In the genomic region with DNA sequence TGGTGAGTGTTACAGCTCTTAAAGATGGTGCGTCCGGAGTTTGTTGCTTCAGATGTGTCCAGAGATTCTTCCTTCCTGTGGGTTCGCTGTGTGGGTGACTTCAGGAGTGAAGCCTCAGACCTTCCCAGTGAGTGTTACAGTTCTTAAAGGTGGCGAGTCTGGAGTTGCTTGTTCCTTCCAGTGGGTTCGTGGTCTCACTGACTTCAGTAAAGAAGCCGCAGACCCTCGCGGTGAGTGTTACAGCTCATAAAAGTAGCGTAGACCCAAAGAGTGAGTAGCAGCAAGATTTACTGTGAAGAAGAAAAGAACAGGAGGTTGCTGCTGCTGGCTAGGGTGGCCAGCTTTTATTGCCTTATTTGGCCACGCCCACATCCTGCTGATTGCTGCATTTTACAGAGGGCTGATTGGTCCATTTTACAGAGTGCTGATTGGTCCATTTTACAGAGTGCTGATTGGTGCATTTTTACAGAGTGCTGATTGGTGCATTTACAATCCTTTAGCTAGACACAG, we compare ENCODE assay signal across 13 cellular contexts. TPM values are rescaled to one million over a fixed set of nuclear protein-coding genes. Genes with fewer than 3 reads are reported as not detected.
DNase-seq lines count a peak whose midpoint lies in the region; ATAC-seq and TF ChIP-seq lines count a peak whose summit lies in the region.
"Had no signal": no experiment of that assay in that cellular context is flagged by ENCODE, and none has a peak within 500 bp of the region (broad histone marks: within the 10 kb centered on the region; RNA-seq: fewer than 3 reads in every experiment).

No MANE protein-coding gene starts in this region.

- H3K4me1 Mint-ChIP-seq in stimulated activated naive CD8-positive, alpha-beta T cell treated with anti-CD3 and anti-CD28 coated beads, Interleukin-15, Interleukin-2, amounts not matched to agents 100 ng/mL and 50 ng/mL, for 24 hours (ENCODE audit: low read depth): peaks cover 23% of the 10 kb centered on the region

- H3K9ac ChIP-seq in SK-N-SH: no peak overlapping the region

- no peak overlapping the region for H3K4me3 ChIP-seq in SK-N-SH (ENCODE audit: low read depth in 2 of 2, low read length in 1 of 2)
- H3K4me3 ChIP-seq in breast epithelium: no peak overlapping the region
- H3K4me3 ChIP-seq: lower lobe of right lung had no signal

- CTCF ChIA-PET in SK-N-SH (lab: Yijun Ruan, JAX): no interaction called here

- DNase-seq in SK-N-SH (no peak), activated T-cell treated with anti-CD3 and anti-CD28 coated beads for 24 hours (ENCODE audit: low read depth) (peak; percentile 16), erythroblast (lab: John Stamatoyannopoulos, UW) (peak; percentile 4 to 6), occipital lobe (lab: John Stamatoyannopoulos, UW) (no peak), breast epithelium (ENCODE audit: low spot score in 2 of 2) (no peak)
- DNase-seq in activated effector memory CD4-positive, alpha-beta T cell treated with Interleukin-2 at 50 U/mL for 16 hours: no peak
- DNase-seq: 8988T, glutamatergic neuron, lower lobe of right lung, NCI-H1930 had no signal

- H3K27me3 ChIP-seq in SK-N-SH (ENCODE audit: insufficient read depth) (no peaks in the 10 kb centered on the region), breast epithelium (no peaks in the 10 kb centered on the region)

- H3K36me3 ChIP-seq in SK-N-SH (replicated peaks in 1 of 2; ENCODE audit: control insufficient read depth in 1 of 2, insufficient read depth in 2 of 2, low read length in 1 of 2): no peaks in the 10 kb centered on the region
- H3K36me3 ChIP-seq in breast epithelium: no peaks in the 10 kb centered on the region
- H3K36me3 ChIP-seq: lower lobe of right lung had no signal

- H3K27me3 Mint-ChIP-seq in stimulated activated naive CD8-positive, alpha-beta T cell treated with anti-CD3 and anti-CD28 coated beads, Interleukin-15, Interleukin-2, amounts not matched to agents 100 ng/mL and 50 ng/mL, for 24 hours: no peaks in the 10 kb centered on the region
- H3K27me3 Mint-ChIP-seq: progenitor cell of endocrine pancreas had no signal

- no peak for TF ChIP-seq POLR2A in erythroblast (IDR thresholded peaks at IDR 0.05; ENCODE audit: low read length)
- no peak for TF ChIP-seq POLR2A in breast epithelium (IDR thresholded peaks at IDR 0.05)

- no peaks in the 10 kb centered on the region for H3K9me2 ChIP-seq in SK-N-SH

- ATAC-seq in SK-N-SH treated with all-trans-retinoic acid at 6 μM for 48 hours: no peak
- ATAC-seq: lower lobe of right lung had no signal

- H3K36me3 Mint-ChIP-seq in stimulated activated naive CD8-positive, alpha-beta T cell treated with anti-CD3 and anti-CD28 coated beads, Interleukin-15, Interleukin-2, amounts not matched to agents 100 ng/mL and 50 ng/mL, for 24 hours (ENCODE audit: low read depth): peaks cover 7% of the 10 kb centered on the region

- WGBS in SK-N-SH (ENCODE audit: low lambda C conversion rate): 82% methylated on average over 10 of the region's 10 CpGs

- TF ChIP-seq RAD21 in SK-N-SH (IDR thresholded peaks at IDR 0.05; ENCODE audit: low read length): no peak

- TF ChIP-seq EP300 in SK-N-SH (IDR thresholded peaks at IDR 0.05; ENCODE audit: borderline replicate concordance in 1 of 2, low read depth in 1 of 2, low read length in 1 of 2): no peak

- peak overlapping the region; percentile 84 for H3K27ac Mint-ChIP-seq in stimulated activated naive CD8-positive, alpha-beta T cell treated with anti-CD3 and anti-CD28 coated beads, Interleukin-15, Interleukin-2, amounts not matched to agents 100 ng/mL and 50 ng/mL, for 24 hours
- H3K27ac Mint-ChIP-seq: progenitor cell of endocrine pancreas had no signal

- H3K4me2 ChIP-seq in SK-N-SH: no peak overlapping the region

- 0 out of 2 replicates have a peak overlapping the region, but pooled peaks have one; percentile 46 for H2AFZ ChIP-seq in SK-N-SH (ENCODE audit: low read depth)

- peak overlapping the region; percentile 71 for H3K4me3 Mint-ChIP-seq in stimulated activated naive CD8-positive, alpha-beta T cell treated with anti-CD3 and anti-CD28 coated beads, Interleukin-15, Interleukin-2, amounts not matched to agents 100 ng/mL and 50 ng/mL, for 24 hours

- POLR2A ChIA-PET in SK-N-SH (lab: Yijun Ruan, JAX): no interaction called here

- H3K4me1 ChIP-seq in SK-N-SH (ENCODE audit: control insufficient read depth in 1 of 2, insufficient read depth in 2 of 2, low read depth in 1 of 2, low read length in 1 of 2) (no peaks in the 10 kb centered on the region), breast epithelium (no peaks in the 10 kb centered on the region)

- peaks cover 7% of the 10 kb centered on the region for H3K9me3 Mint-ChIP-seq in stimulated activated naive CD8-positive, alpha-beta T cell treated with anti-CD3 and anti-CD28 coated beads, Interleukin-15, Interleukin-2, amounts not matched to agents 100 ng/mL and 50 ng/mL, for 24 hours

- no peaks in the 10 kb centered on the region for H4K20me1 ChIP-seq in SK-N-SH (ENCODE audit: insufficient read depth)

- no peaks in the 10 kb centered on the region for H3F3A ChIP-seq in SK-N-SH (replicated peaks; ENCODE audit: insufficient read depth)

- H3K9me3 ChIP-seq in SK-N-SH (no peaks in the 10 kb centered on the region), breast epithelium (no peaks in the 10 kb centered on the region)
- H3K9me3 ChIP-seq: lower lobe of right lung had no signal

- no peak overlapping the region for H3K27ac ChIP-seq in SK-N-SH (ENCODE audit: low read depth in 2 of 2, low read length in 1 of 2)
- no peak overlapping the region for H3K27ac ChIP-seq in breast epithelium

- intact Hi-C loops in breast epithelium (cut with DNase I; ENCODE audit: low total_unique reads): no loop called here

- no peak for TF ChIP-seq CTCF in SK-N-SH (IDR thresholded peaks at IDR 0.05)
- TF ChIP-seq CTCF in breast epithelium (IDR thresholded peaks at IDR 0.05): no peak

- no peaks in the 10 kb centered on the region for H3K79me2 ChIP-seq in SK-N-SH (ENCODE audit: insufficient read depth)

TF ChIP-seq in SK-N-SH, 30 proteins besides CTCF, POLR2A, EP300 and RAD21 (continues in another document):
- TF ChIP-seq, protein P1, sequence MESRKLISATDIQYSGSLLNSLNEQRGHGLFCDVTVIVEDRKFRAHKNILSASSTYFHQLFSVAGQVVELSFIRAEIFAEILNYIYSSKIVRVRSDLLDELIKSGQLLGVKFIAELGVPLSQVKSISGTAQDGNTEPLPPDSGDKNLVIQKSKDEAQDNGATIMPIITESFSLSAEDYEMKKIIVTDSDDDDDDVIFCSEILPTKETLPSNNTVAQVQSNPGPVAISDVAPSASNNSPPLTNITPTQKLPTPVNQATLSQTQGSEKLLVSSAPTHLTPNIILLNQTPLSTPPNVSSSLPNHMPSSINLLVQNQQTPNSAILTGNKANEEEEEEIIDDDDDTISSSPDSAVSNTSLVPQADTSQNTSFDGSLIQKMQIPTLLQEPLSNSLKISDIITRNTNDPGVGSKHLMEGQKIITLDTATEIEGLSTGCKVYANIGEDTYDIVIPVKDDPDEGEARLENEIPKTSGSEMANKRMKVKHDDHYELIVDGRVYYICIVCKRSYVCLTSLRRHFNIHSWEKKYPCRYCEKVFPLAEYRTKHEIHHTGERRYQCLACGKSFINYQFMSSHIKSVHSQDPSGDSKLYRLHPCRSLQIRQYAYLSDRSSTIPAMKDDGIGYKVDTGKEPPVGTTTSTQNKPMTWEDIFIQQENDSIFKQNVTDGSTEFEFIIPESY (IDR thresholded peaks at IDR 0.05; ENCODE audit: borderline replicate concordance, low read depth): no peak

TF ChIP-seq in SK-N-SH treated with all-trans-retinoic acid at 6 μM for 48 hours, 23 proteins besides CTCF, POLR2A, EP300 and RAD21:
- TF ChIP-seq ZNF70 (CRISPR knock-in tag; IDR thresholded peaks at IDR 0.05) (no peak), ARNTL (CRISPR knock-in tag; IDR thresholded peaks at IDR 0.05; ENCODE audit: borderline replicate concordance, low read depth) (no peak), CSRNP3 (CRISPR knock-in tag; IDR thresholded peaks at IDR 0.05) (no peak), OSR1 (CRISPR knock-in tag; IDR thresholded peaks at IDR 0.05) (no peak), ZNF8 (CRISPR knock-in tag; IDR thresholded peaks at IDR 0.05) (no peak), GLIS3 (CRISPR knock-in tag; IDR thresholded peaks at IDR 0.05) (no peak), ZFP3 (CRISPR knock-in tag; IDR thresholded peaks at IDR 0.05) (no peak), PPARA (CRISPR knock-in tag; IDR thresholded peaks at IDR 0.05; ENCODE audit: borderline replicate concordance) (no peak), ZNF565 (CRISPR knock-in tag; conservative IDR thresholded peaks at IDR 0.05; ENCODE audit: low read depth) (no peak), ZC3H10 (CRISPR knock-in tag; IDR thresholded peaks at IDR 0.05) (no peak), ESRRG (CRISPR knock-in tag; IDR thresholded peaks at IDR 0.05) (no peak), CSDC2 (CRISPR knock-in tag; IDR thresholded peaks at IDR 0.05) (no peak)

RNA-seq across cellular contexts. Expression of gene SPTBN1, which starts 34.0 kb away (rescaled TPM):
- polyA plus RNA-seq in SK-N-SH (2012; rRNA removed): 27.1 and 29.1 TPM in 2 replicates
- 15.4 and 18.8 TPM in 2 replicates for polyA plus RNA-seq in SK-N-SH (2012; cell fraction: cytosol; rRNA removed)
- polyA plus RNA-seq in SK-N-SH (2012; cell fraction: nucleus; rRNA removed): 92.5 and 114 TPM in 2 replicates
- 501 TPM for total RNA-seq in occipital lobe
- total RNA-seq in breast epithelium: 1,000 to 10,000 TPM in 1 of 3 donors, 100 to 1,000 TPM in 2; 223 to 1,216 (median 273) TPM

Comparison
In these comparisons a context has a peak if more than half of its experiments do, and no peak if none do; other contexts are left out.
1. DNase-seq: peak in activated T-cell treated with anti-CD3 and anti-CD28 coated beads for 24 hours (single experiment) and erythroblast (2 of 2); none in SK-N-SH (single experiment), occipital lobe (single experiment), activated effector memory CD4-positive, alpha-beta T cell treated with Interleukin-2 at 50 U/mL for 16 hours (single experiment) and breast epithelium (0 of 2).